13 cellular contexts compared by ENCODE assay signal in the genomic region with DNA sequence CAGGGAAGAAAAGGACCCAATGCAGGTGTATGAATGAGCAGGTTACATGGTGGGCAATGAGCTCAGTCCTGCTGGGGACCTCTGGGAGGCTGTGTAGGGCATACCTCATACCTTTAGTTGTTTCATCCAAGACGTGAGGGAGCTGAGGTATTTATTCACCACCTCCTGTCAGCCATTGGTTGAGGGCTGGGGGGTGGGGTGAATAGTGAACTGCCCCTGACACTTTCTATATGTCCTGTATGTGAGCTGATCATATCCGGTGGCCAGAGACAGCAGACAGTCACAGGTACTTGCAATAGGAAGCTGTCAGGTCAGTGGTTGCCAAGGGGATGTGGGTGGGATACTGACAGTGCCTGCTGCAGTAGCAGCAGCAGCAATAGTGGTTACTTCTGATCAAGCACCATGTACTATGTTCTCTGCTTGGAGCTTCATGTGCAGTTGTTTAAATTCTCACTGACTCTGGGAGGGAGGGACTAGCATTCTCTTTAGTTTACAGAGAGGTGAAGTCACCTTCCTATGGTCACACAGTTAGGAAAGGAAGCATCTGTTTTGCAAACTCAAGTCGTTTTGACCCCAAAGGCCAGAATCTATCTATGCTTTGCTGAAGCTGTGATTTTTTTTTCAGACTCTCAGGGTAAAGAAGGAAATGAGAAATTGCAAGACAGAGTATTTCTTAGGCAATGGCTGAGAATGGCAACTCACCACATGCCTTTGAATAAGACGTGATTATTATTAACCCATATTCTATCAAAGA. TPM values are rescaled to one million over a fixed set of nuclear protein-coding genes. Genes with fewer than 3 reads are reported as not detected.
DNase-seq lines count a peak whose midpoint lies in the region; ATAC-seq and TF ChIP-seq lines count a peak whose summit lies in the region.
"Had no signal": no experiment of that assay in that cellular context is flagged by ENCODE, and none has a peak within 500 bp of the region (broad histone marks: within the 10 kb centered on the region; RNA-seq: fewer than 3 reads in every experiment).

No MANE protein-coding gene starts in this region.

- no peak overlapping the region for H3K4me3 Mint-ChIP-seq in activated T-helper 17 cell treated with anti-CD3 and anti-CD28 coated beads, Interleukin-2, amount 50 U/mL, for 72 hours
- H3K4me3 Mint-ChIP-seq: mesothelial cell of epicardium had no signal

- intact Hi-C loops in mucosa of descending colon (cut with DNase I, micrococcal nuclease), result no loop called here

- H3K36me3 ChIP-seq in GM23248 (ENCODE audit: low read depth) (no peaks in the 10 kb centered on the region), mucosa of descending colon (ENCODE audit: low read depth) (no peaks in the 10 kb centered on the region), right atrium auricular region (no peaks in the 10 kb centered on the region)

- H3K27ac Mint-ChIP-seq in activated T-helper 17 cell treated with anti-CD3 and anti-CD28 coated beads, Interleukin-2, amount 50 U/mL, for 72 hours, result peak overlapping the region; percentile 22
- H3K27ac Mint-ChIP-seq: mesothelial cell of epicardium had no signal

- H3K27me3 ChIP-seq in GM23248 (replicated peaks; ENCODE audit: insufficient read depth) (no peaks in the 10 kb centered on the region), right atrium auricular region (no peaks in the 10 kb centered on the region)
- H3K27me3 ChIP-seq: testis had no signal

- peaks cover 17% of the 10 kb centered on the region for H3K4me1 Mint-ChIP-seq in activated T-helper 17 cell treated with anti-CD3 and anti-CD28 coated beads, Interleukin-2, amount 50 U/mL, for 72 hours

- H3K4me1 ChIP-seq in GM23248 (ENCODE audit: insufficient read depth) (peaks cover 71% of the 10 kb centered on the region), mucosa of descending colon (ENCODE audit: low read depth) (no peaks in the 10 kb centered on the region), right atrium auricular region (no peaks in the 10 kb centered on the region)

- H3K9me2 ChIP-seq in GM23248 (ENCODE audit: insufficient read depth), result no peaks in the 10 kb centered on the region

- H3K4me2 ChIP-seq in GM23248 (ENCODE audit: unreplicated experiment), result peak overlapping the region; percentile 18

- H4K20me1 ChIP-seq in GM23248 (ENCODE audit: insufficient read depth), result no peaks in the 10 kb centered on the region

- H3K9me3 Mint-ChIP-seq in activated T-helper 17 cell treated with anti-CD3 and anti-CD28 coated beads, Interleukin-2, amount 50 U/mL, for 72 hours, result no peaks in the 10 kb centered on the region

- H3F3A ChIP-seq in GM23248 (ENCODE audit: insufficient read depth), result peaks cover 65% of the 10 kb centered on the region

- DNase-seq in NCI-H748 (lab: John Stamatoyannopoulos, UW; ENCODE audit: unreplicated experiment) (peak; percentile 15), NCI-H748 treated with DMSO at 0.1 percent for 48 hours (lab: John Stamatoyannopoulos, UW) (no peak), GM23248 (peak; percentile 52), mucosa of descending colon (no peak), right atrium auricular region (ENCODE audit: low spot score) (no peak)
- DNase-seq: 8988T; activated CD4-positive, alpha-beta T cell treated with anti-CD3 and anti-CD28 coated beads, Interleukin-2, amount 50 U/mL, for 48 hours; DMS53; testis had no signal

- H3K27me3 Mint-ChIP-seq in activated T-helper 17 cell treated with anti-CD3 and anti-CD28 coated beads, Interleukin-2, amount 50 U/mL, for 72 hours, result no peaks in the 10 kb centered on the region

- peak overlapping the region; percentile 99 for H3K27ac ChIP-seq in GM23248
- no peak overlapping the region for H3K27ac ChIP-seq in right atrium auricular region
- H3K27ac ChIP-seq: testis had no signal

- no peak for ATAC-seq in activated T-helper 17 cell treated with anti-CD3 and anti-CD28 coated beads, Interleukin-2, amount 50 U/mL, for 72 hours (replicated peaks)
- peak; percentile 35 for ATAC-seq in mucosa of descending colon
- ATAC-seq in HG02623 (IDR thresholded peaks at IDR 0.05; ENCODE audit: unreplicated experiment), result no peak
- no peak for ATAC-seq in GM21825 (IDR thresholded peaks at IDR 0.05; ENCODE audit: unreplicated experiment)

- 48 to 59% methylated on average over 4 of the region's 4 CpGs for WGBS in GM23248 (ENCODE audit: low coverage in 1 of 2, low lambda C conversion rate in 2 of 2, missing lambda C conversion rate in 2 of 2), 2 experiments

- H3K9me3 ChIP-seq in GM23248 (ENCODE audit: low read depth) (no peaks in the 10 kb centered on the region), mucosa of descending colon (peaks cover 5% of the 10 kb centered on the region), right atrium auricular region (peaks cover 0 to 6% of the 10 kb centered on the region in 2 donors)
- H3K9me3 ChIP-seq: testis had no signal

- in situ Hi-C loops in GM23248 (cut with MboI), result no loop called here

- TF ChIP-seq CTCF in mucosa of descending colon (IDR thresholded peaks at IDR 0.05) (no peak), right atrium auricular region (IDR thresholded peaks at IDR 0.05) (no peak)

- peaks cover 25% of the 10 kb centered on the region for H3K79me2 ChIP-seq in GM23248 (ENCODE audit: insufficient read depth)

- peaks cover 79% of the 10 kb centered on the region for H3K36me3 Mint-ChIP-seq in activated T-helper 17 cell treated with anti-CD3 and anti-CD28 coated beads, Interleukin-2, amount 50 U/mL, for 72 hours (ENCODE audit: low read depth)

- H3K4me3 ChIP-seq in GM23248 (no peak overlapping the region), mucosa of descending colon (no peak overlapping the region), right atrium auricular region (no peak overlapping the region)
- H3K4me3 ChIP-seq: testis had no signal

- H2AFZ ChIP-seq in GM23248, result no peak overlapping the region; the same call in 1 of the 2 replicates

- peak overlapping the region; percentile 77; the same call in 1 of the 2 replicates for H3K9ac ChIP-seq in GM23248

RNA-seq across cellular contexts. Expression of gene MIAT, which starts 54.0 kb away (rescaled TPM):
- 0.43 and 0.63 TPM in 2 replicates for total RNA-seq in GM23248 (2014; rRNA removed; shearing (Covaris generic))
- polyA plus RNA-seq in GM23248 (2016; fragmentation: Nextera tagmentation; extraction: Ambion mirVana), result 0.05 and 0.23 TPM in 2 replicates
- 100 to 1,000 TPM in 1 of 2 donors, 10 to 100 TPM in 1; 81.2 to 166 TPM for total RNA-seq in activated T-helper 17 cell treated with anti-CD3 and anti-CD28 coated beads, Interleukin-2, amount 50 U/mL, for 72 hours
- total RNA-seq in mucosa of descending colon, result 1 to 10 TPM; 3.3 to 7.1 (median 3.5) TPM
- 1 to 10 TPM in 1 of 2 donors, under 1 TPM in 1; 0.19 to 2.0 TPM for total RNA-seq in right atrium auricular region

Comparison
In these comparisons a context has a peak if more than half of its experiments do, and no peak if none do; other contexts are left out.
1. DNase-seq: peak in NCI-H748 (single experiment) and GM23248 (single experiment); none in NCI-H748 treated with DMSO at 0.1 percent for 48 hours (single experiment), mucosa of descending colon (0 of 3) and right atrium auricular region (single experiment).
2. RNA of gene MIAT, which starts 54.0 kb away (total RNA-seq): 81.2 to 166 TPM in activated T-helper 17 cell treated with anti-CD3 and anti-CD28 coated beads, Interleukin-2, amount 50 U/mL, for 72 hours; 3.3 to 7.1 TPM in mucosa of descending colon, 0.19 to 2.0 TPM in right atrium auricular region and 0.43 to 0.63 TPM in GM23248; every median in the first group is over 10 times any median in the second.